ENCODE assay signal across 21 cellular contexts in the genomic region with DNA sequence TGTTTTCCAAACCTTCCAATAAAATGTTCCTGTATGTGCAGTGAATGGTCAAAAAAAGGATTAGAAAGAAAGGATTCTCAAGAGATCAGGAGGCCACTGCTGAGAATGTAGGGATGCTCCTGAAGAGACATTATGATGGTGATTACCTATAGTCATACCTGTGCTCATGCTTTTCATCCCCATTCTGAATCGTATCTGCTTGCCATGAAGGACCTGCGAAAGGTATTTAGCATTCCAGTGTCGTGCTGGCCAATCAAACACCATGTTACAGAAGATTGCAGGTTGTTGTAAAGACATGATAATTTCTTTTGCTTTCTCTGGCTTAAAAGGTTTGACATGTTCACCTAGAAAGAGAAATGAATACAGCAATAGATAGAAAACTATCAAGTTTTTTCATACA. TPM values are rescaled to one million over a fixed set of nuclear protein-coding genes. Genes with fewer than 3 reads are reported as not detected.
DNase-seq lines count a peak whose midpoint lies in the region; ATAC-seq, FAIRE-seq and TF ChIP-seq lines count a peak whose summit lies in the region.
"Had no signal": no experiment of that assay in that cellular context is flagged by ENCODE, and none has a peak within 500 bp of the region (broad histone marks: within the 10 kb centered on the region; RNA-seq: fewer than 3 reads in every experiment).

No MANE protein-coding gene starts in this region.

- no peaks in the 10 kb centered on the region for H3K79me2 ChIP-seq in MM.1S (ENCODE audit: low read length)

- DNase-seq in GM12891 (ENCODE audit: insufficient read length, low spot score): no peak
- no peak for DNase-seq in MM.1S
- peak; percentile 61 for DNase-seq in endodermal cell
- DNase-seq in gastrocnemius medialis: no peak
- DNase-seq in lower lobe of right lung: no peak
- no peak for DNase-seq in central memory CD4-positive, alpha-beta T cell
- DNase-seq in activated naive CD4-positive, alpha-beta T cell treated with anti-CD3 and anti-CD28 coated beads for 36 hours: no peak
- DNase-seq: ACHN; BE2C; C1 segment of cervical spinal cord; Caco-2; CD4-positive, CD25-positive, alpha-beta regulatory T cell; CD8-positive, alpha-beta memory T cell; DMS153; DMS79; GDM1; GOT3; KG1 had no signal

- no peaks in the 10 kb centered on the region for H3K27me3 Mint-ChIP-seq in endodermal cell (ENCODE audit: insufficient read depth)
- H3K27me3 Mint-ChIP-seq in activated naive CD4-positive, alpha-beta T cell treated with anti-CD3 and anti-CD28 coated beads for 36 hours (ENCODE audit: low read depth): no peaks in the 10 kb centered on the region
- H3K27me3 Mint-ChIP-seq: CD4-positive, CD25-positive, alpha-beta regulatory T cell; CD8-positive, alpha-beta memory T cell had no signal

- TF ChIP-seq CTCF in MM.1S (IDR thresholded peaks at IDR 0.05; ENCODE audit: low read length) (no peak), endodermal cell (conservative IDR thresholded peaks at IDR 0.05) (no peak), gastrocnemius medialis (IDR thresholded peaks at IDR 0.05 in 4 of 5, conservative IDR thresholded peaks at IDR 0.05 in 1 of 5) (no peak), lower lobe of right lung (IDR thresholded peaks at IDR 0.05) (no peak)

- no peaks in the 10 kb centered on the region for H4K20me1 ChIP-seq in MM.1S (ENCODE audit: insufficient read depth, low read length)

- no peak overlapping the region for H3K27ac ChIP-seq in MM.1S (ENCODE audit: low read length)
- no peak overlapping the region for H3K27ac ChIP-seq in endodermal cell (ENCODE audit: low read depth, low read length)
- peak overlapping the region; percentile 76 to 81 (median 78) for H3K27ac ChIP-seq in gastrocnemius medialis
- no peak overlapping the region for H3K27ac ChIP-seq in lower lobe of right lung

- H3K4me1 Mint-ChIP-seq in endodermal cell: no peaks in the 10 kb centered on the region
- H3K4me1 Mint-ChIP-seq in activated naive CD4-positive, alpha-beta T cell treated with anti-CD3 and anti-CD28 coated beads for 36 hours (ENCODE audit: low read depth): no peaks in the 10 kb centered on the region
- H3K4me1 Mint-ChIP-seq: CD8-positive, alpha-beta memory T cell had no signal

- H3K27me3 ChIP-seq in MM.1S (replicated peaks; ENCODE audit: insufficient read depth, low read length): no peaks in the 10 kb centered on the region
- no peaks in the 10 kb centered on the region for H3K27me3 ChIP-seq in endodermal cell (ENCODE audit: control insufficient read depth, insufficient read depth, low read length, poor library complexity, severe bottlenecking)
- H3K27me3 ChIP-seq in gastrocnemius medialis: no peaks in the 10 kb centered on the region
- H3K27me3 ChIP-seq in lower lobe of right lung (ENCODE audit: low read depth): no peaks in the 10 kb centered on the region
- H3K27me3 ChIP-seq: BE2C had no signal

- H3K9me3 ChIP-seq in MM.1S (replicated peaks; ENCODE audit: insufficient read depth, low read length): no peaks in the 10 kb centered on the region
- H3K9me3 ChIP-seq in endodermal cell (ENCODE audit: control insufficient read depth, low read length): peaks cover 12% of the 10 kb centered on the region
- no peaks in the 10 kb centered on the region for H3K9me3 ChIP-seq in gastrocnemius medialis
- H3K9me3 ChIP-seq in lower lobe of right lung: no peaks in the 10 kb centered on the region
- H3K9me3 ChIP-seq: BE2C, Caco-2, HAP-1 had no signal

- in situ Hi-C loops in gastrocnemius medialis (cut with MboI; ENCODE audit: low sequenced_read_pairs in 4 of 4): loop anchor here in 1 of 4 donors (25.0 kb wide), 1 partner anchor 390 kb away; a partner anchor contains a TSS

- no peak overlapping the region for H3K9ac ChIP-seq in MM.1S (ENCODE audit: low read length)
- H3K9ac ChIP-seq in endodermal cell (ENCODE audit: extremely low read depth, low read length, poor library complexity, severe bottlenecking): no peak overlapping the region

- no peaks in the 10 kb centered on the region for H3K9me2 ChIP-seq in MM.1S (replicated peaks; ENCODE audit: insufficient read depth, low read length)

- H3K4me1 ChIP-seq in MM.1S (ENCODE audit: low read length) (peaks cover 39% of the 10 kb centered on the region), endodermal cell (ENCODE audit: control insufficient read depth, insufficient read depth, low read length) (no peaks in the 10 kb centered on the region), gastrocnemius medialis (peaks cover 18 to 35% of the 10 kb centered on the region in 2 donors), lower lobe of right lung (no peaks in the 10 kb centered on the region)
- H3K4me1 ChIP-seq: BE2C, HAP-1 had no signal

- CTCF ChIA-PET in activated naive CD4-positive, alpha-beta T cell treated with anti-CD3 and anti-CD28 coated beads for 36 hours (lab: Charles Lee): no interaction called here

- H3K36me3 ChIP-seq in MM.1S (replicated peaks; ENCODE audit: insufficient read depth, low read length): no peaks in the 10 kb centered on the region
- H3K36me3 ChIP-seq in endodermal cell (ENCODE audit: control insufficient read depth, insufficient read depth, low read length): peaks cover 3% of the 10 kb centered on the region
- no peaks in the 10 kb centered on the region for H3K36me3 ChIP-seq in gastrocnemius medialis
- peaks cover 4% of the 10 kb centered on the region for H3K36me3 ChIP-seq in lower lobe of right lung
- H3K36me3 ChIP-seq: HAP-1 had no signal

- H3K27ac Mint-ChIP-seq in endodermal cell: no peak overlapping the region
- no peak overlapping the region for H3K27ac Mint-ChIP-seq in activated naive CD4-positive, alpha-beta T cell treated with anti-CD3 and anti-CD28 coated beads for 36 hours
- H3K27ac Mint-ChIP-seq: CD4-positive, CD25-positive, alpha-beta regulatory T cell had no signal

- FAIRE-seq in GM12891 (lab: Jason Lieb, UNC): peak; percentile 16
- FAIRE-seq: HepG2 had no signal

- H3K4me3 Mint-ChIP-seq in endodermal cell: no peak overlapping the region
- no peak overlapping the region for H3K4me3 Mint-ChIP-seq in activated naive CD4-positive, alpha-beta T cell treated with anti-CD3 and anti-CD28 coated beads for 36 hours
- H3K4me3 Mint-ChIP-seq: CD4-positive, CD25-positive, alpha-beta regulatory T cell; CD8-positive, alpha-beta memory T cell had no signal

- intact Hi-C loops in gastrocnemius medialis (cut with DNase I; ENCODE audit: low total_unique reads): no loop called here
- intact Hi-C loops in lower lobe of right lung (cut with DNase I): no loop called here
- intact Hi-C loops in activated naive CD4-positive, alpha-beta T cell treated with anti-CD3 and anti-CD28 coated beads for 36 hours (cut with micrococcal nuclease): no loop called here

- peak overlapping the region; percentile 40; the same call in 1 of the 2 replicates for H3K4me2 ChIP-seq in MM.1S (ENCODE audit: low read depth, low read length)

- H3K36me3 Mint-ChIP-seq in endodermal cell (ENCODE audit: low read depth): peaks cover 12% of the 10 kb centered on the region
- peaks cover 6% of the 10 kb centered on the region for H3K36me3 Mint-ChIP-seq in activated naive CD4-positive, alpha-beta T cell treated with anti-CD3 and anti-CD28 coated beads for 36 hours (ENCODE audit: low read depth)

- TF ChIP-seq POLR2A in GM12891 (IDR thresholded peaks at IDR 0.05; ENCODE audit: low read depth, low read length) (no peak), gastrocnemius medialis (IDR thresholded peaks at IDR 0.05) (no peak)

- ATAC-seq in gastrocnemius medialis (peak in 1 of 2 donors; percentile 20), lower lobe of right lung (no peak), GM21381 (IDR thresholded peaks at IDR 0.05; ENCODE audit: unreplicated experiment) (no peak)
- ATAC-seq: HepG2 had no signal

- 77 to 84% methylated on average over 3 of the region's 3 CpGs for WGBS in endodermal cell (ENCODE audit: insufficient coverage in 1 of 2, insufficient read length in 1 of 2), 2 experiments

- H2AFZ ChIP-seq in MM.1S (ENCODE audit: low read length): no peak overlapping the region

- H3K4me3 ChIP-seq in MM.1S (ENCODE audit: low read length) (no peak overlapping the region), endodermal cell (ENCODE audit: low read length) (no peak overlapping the region), gastrocnemius medialis (peak overlapping the region in 1 of 4 donors; percentile 27), lower lobe of right lung (no peak overlapping the region)
- H3K4me3 ChIP-seq: HAP-1 had no signal

- peaks cover 10% of the 10 kb centered on the region for H3K9me3 Mint-ChIP-seq in endodermal cell
- H3K9me3 Mint-ChIP-seq in activated naive CD4-positive, alpha-beta T cell treated with anti-CD3 and anti-CD28 coated beads for 36 hours: no peaks in the 10 kb centered on the region
- H3K9me3 Mint-ChIP-seq: CD4-positive, CD25-positive, alpha-beta regulatory T cell; CD8-positive, alpha-beta memory T cell had no signal

- H3F3A ChIP-seq in MM.1S (ENCODE audit: insufficient read depth, low read length): peaks cover 31% of the 10 kb centered on the region

TF ChIP-seq in GM12891, 5 proteins besides CTCF, POLR2A, EP300 and RAD21:
- no peak for TF ChIP-seq TAF1 (IDR thresholded peaks at IDR 0.05; ENCODE audit: low read depth, low read length)
- TF ChIP-seq POLR2AphosphoS5 (IDR thresholded peaks at IDR 0.05; ENCODE audit: low read depth, low read length): no peak
- TF ChIP-seq POU2F2 (IDR thresholded peaks at IDR 0.05; ENCODE audit: low read depth, low read length): no peak
- TF ChIP-seq SPI1 (IDR thresholded peaks at IDR 0.05; ENCODE audit: low read depth, low read length): no peak
- TF ChIP-seq PAX5 (IDR thresholded peaks at IDR 0.05; ENCODE audit: insufficient read depth, low read length, severe bottlenecking): no peak
TF ChIP-seq in GM12891: peak in this region for 0.

RNA-seq across cellular contexts. Expression of a gene that starts 16.1 kb away (rescaled TPM):
- polyA plus RNA-seq in GM12891 (2012; ENCODE audit: low read depth, missing spikeins): 3.7 TPM
- total RNA-seq in endodermal cell (1 to 10 TPM; 8.8 to 9.1 TPM), gastrocnemius medialis (10 to 100 TPM; 14.5 to 30.7 (median 17.0) TPM), lower lobe of right lung (15.4 TPM)
- 10.0 TPM for polyA plus RNA-seq in endodermal cell (2013, experiment 1 of 2)
- polyA plus RNA-seq in endodermal cell (2013, experiment 2 of 2): 10.8 TPM
- total RNA-seq in activated naive CD4-positive, alpha-beta T cell treated with anti-CD3 and anti-CD28 coated beads for 36 hours: 1 to 10 TPM; 3.0 to 3.2 TPM

RNA-seq across cellular contexts. Expression of a gene that starts 17.3 kb away (rescaled TPM):
- 0.37 TPM for polyA plus RNA-seq in GM12891 (2012; ENCODE audit: low read depth, missing spikeins)
- total RNA-seq in endodermal cell (10 to 100 TPM; 12.2 to 14.9 TPM), gastrocnemius medialis (10 to 100 TPM; 29.0 to 81.7 (median 44.8) TPM), lower lobe of right lung (14.9 TPM)
- 12.0 TPM for polyA plus RNA-seq in endodermal cell (2013, experiment 1 of 2)
- polyA plus RNA-seq in endodermal cell (2013, experiment 2 of 2): 11.1 TPM
- total RNA-seq in activated naive CD4-positive, alpha-beta T cell treated with anti-CD3 and anti-CD28 coated beads for 36 hours: 1 to 10 TPM; 1.4 to 1.7 TPM

Comparison
In these comparisons a context has a peak if more than half of its experiments do, and no peak if none do; other contexts are left out.
1. H3K27ac ChIP-seq: peak in gastrocnemius medialis (4 of 4); none in MM.1S (single experiment), endodermal cell (single experiment) and lower lobe of right lung (single experiment).